12 cellular contexts compared by ENCODE assay signal in the genomic region with DNA sequence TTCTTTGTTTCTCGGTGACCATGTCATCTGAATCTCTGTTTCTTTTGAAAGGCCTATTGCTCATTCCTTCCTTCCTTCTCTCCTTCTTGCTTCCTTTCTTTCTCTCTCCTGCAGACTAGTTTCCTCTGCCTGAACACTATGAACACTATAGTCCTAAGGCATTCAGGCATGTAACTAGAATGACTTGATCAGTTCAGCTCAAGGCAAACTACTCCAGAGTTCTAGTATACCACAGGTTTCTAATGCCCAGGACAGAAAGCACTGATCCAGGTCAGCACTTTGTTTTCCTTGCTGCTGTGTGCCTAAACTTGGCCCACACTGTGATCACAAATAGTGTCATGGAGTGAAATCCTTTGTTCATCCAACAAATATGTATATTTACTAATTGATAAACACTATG.
A peak's percentile ranks its signal among the peaks of the same experiment; 100 is the strongest.
DNase-seq lines count a peak whose midpoint lies in the region; ATAC-seq and TF ChIP-seq lines count a peak whose summit lies in the region.
"Had no signal": no experiment of that assay in that cellular context is flagged by ENCODE, and none has a peak within 500 bp of the region (broad histone marks: within the 10 kb centered on the region; RNA-seq: fewer than 3 reads in every experiment).

No MANE protein-coding gene starts in this region.

- no peaks in the 10 kb centered on the region for H3K36me3 Mint-ChIP-seq in osteocyte (ENCODE audit: unreplicated experiment)
- H3K36me3 Mint-ChIP-seq: CD4-positive, alpha-beta memory T cell had no signal

- H3K27ac Mint-ChIP-seq in osteocyte (ENCODE audit: unreplicated experiment), result peak overlapping the region; percentile 69
- H3K27ac Mint-ChIP-seq: CD4-positive, alpha-beta memory T cell had no signal

- H3K4me1 Mint-ChIP-seq in osteocyte (ENCODE audit: unreplicated experiment), result peaks cover 5% of the 10 kb centered on the region

- no peak overlapping the region for H3K4me3 Mint-ChIP-seq in osteocyte (ENCODE audit: unreplicated experiment)
- H3K4me3 Mint-ChIP-seq: CD4-positive, alpha-beta memory T cell had no signal

- no peak for TF ChIP-seq CTCF in osteocyte (IDR thresholded peaks at IDR 0.05)

- H3K9me3 Mint-ChIP-seq in osteocyte (ENCODE audit: unreplicated experiment), result no peaks in the 10 kb centered on the region

- ATAC-seq in GM18517 (IDR thresholded peaks at IDR 0.05; ENCODE audit: unreplicated experiment) (no peak), GM19035 (IDR thresholded peaks at IDR 0.05; ENCODE audit: unreplicated experiment) (no peak)
- ATAC-seq: A549, GM12878, HCT116 had no signal

- H3K27me3 Mint-ChIP-seq in osteocyte (ENCODE audit: unreplicated experiment), result peaks cover 10% of the 10 kb centered on the region
- H3K27me3 Mint-ChIP-seq: CD4-positive, alpha-beta memory T cell had no signal

- peak; percentile 12 for DNase-seq in astrocyte of the hippocampus (ENCODE audit: low read depth, low spot score)
- DNase-seq in kidney glomerular epithelial cell (lab: John Stamatoyannopoulos, UW), result peak; percentile 20
- DNase-seq in osteocyte (ENCODE audit: extremely low spot score, unreplicated experiment), result no peak
- no peak for DNase-seq in activated CD8-positive, alpha-beta memory T cell treated with anti-CD3 and anti-CD28 coated beads for 24 hours
- DNase-seq: BE2C; CD4-positive, alpha-beta memory T cell; DMS79 had no signal

Comparison
In these comparisons a context has a peak if more than half of its experiments do, and no peak if none do; other contexts are left out.
1. DNase-seq: peak in astrocyte of the hippocampus (single experiment) and kidney glomerular epithelial cell (single experiment); none in osteocyte (single experiment) and activated CD8-positive, alpha-beta memory T cell treated with anti-CD3 and anti-CD28 coated beads for 24 hours (single experiment).